30 cellular contexts compared by ENCODE assay signal in the genomic region with DNA sequence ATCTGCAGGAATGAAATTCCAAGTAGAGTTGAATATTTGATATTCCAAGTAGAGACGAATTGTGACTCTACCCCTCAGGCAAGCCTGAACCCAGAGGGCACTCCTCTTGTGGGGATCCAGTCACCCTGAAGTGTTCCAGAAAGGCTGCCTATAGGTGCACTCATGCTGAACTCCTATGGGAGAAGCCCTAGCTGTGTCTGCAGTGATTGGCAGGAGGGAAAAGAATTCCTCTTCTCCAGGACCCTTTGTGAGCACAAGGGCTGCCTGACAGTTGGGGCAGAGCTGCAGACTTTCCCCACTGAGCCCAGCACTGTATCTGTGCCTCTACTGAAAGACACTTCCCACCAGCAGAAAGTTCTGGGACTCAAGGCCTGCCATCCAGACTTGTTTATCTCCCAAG. TPM values are rescaled to one million over a fixed set of nuclear protein-coding genes. Genes with fewer than 3 reads are reported as not detected.
"Had no signal": no experiment of that assay in that cellular context is flagged by ENCODE, and none has a peak within 500 bp of the region (broad histone marks: within the 10 kb centered on the region; RNA-seq: fewer than 3 reads in every experiment).

No MANE protein-coding gene starts in this region.

- H3K27ac ChIP-seq: esophagus muscularis mucosa, right lobe of liver, skin epidermis, upper lobe of left lung, WERI-Rb-1 had no signal

- H3K9me3 Mint-ChIP-seq: neural crest cell had no signal

- ATAC-seq: naive thymus-derived CD4-positive, alpha-beta T cell; right lobe of liver; stimulated activated memory B cell treated with anti-CD40 and anti-IgM and Interleukin-4, amounts not matched to agents 10 μg/mL and 1 μg/mL and 100 μg/mL, for 72 hours; stimulated activated naive CD8-positive, alpha-beta T cell treated with anti-CD3 and anti-CD28 coated beads, Interleukin-15, amount 100 ng/mL, for 72 hours had no signal

- H3K4me1 ChIP-seq: esophagus muscularis mucosa, right lobe of liver, upper lobe of left lung had no signal

- FAIRE-seq: islet of Langerhans had no signal

- H3K27ac Mint-ChIP-seq: activated CD4-positive, alpha-beta memory T cell treated with anti-CD3 and anti-CD28 coated beads for 36 hours; activated CD4-positive, alpha-beta T cell treated with anti-CD3 and anti-CD28 coated beads, Interleukin-2, amount 10 ng/mL, durations not matched to agents 24 days and 14 days; activated naive CD4-positive, alpha-beta T cell treated with anti-CD3 and anti-CD28 coated beads, Interleukin-2, amount 10 ng/mL, durations not matched to agents 7 days and 5 days; naive thymus-derived CD4-positive, alpha-beta T cell; stimulated activated memory B cell treated with anti-CD40 and anti-IgM and Interleukin-4, amounts not matched to agents 10 μg/mL and 1 μg/mL and 100 μg/mL, for 72 hours; stimulated activated naive CD8-positive, alpha-beta T cell treated with anti-CD3 and anti-CD28 coated beads, Interleukin-15, amount 100 ng/mL, for 72 hours; T-helper 1 cell treated with Interleukin-12 subunit alpha and Interleukin-12 subunit beta and Interleukin-4 antibody, amounts not matched to agents 30 μg/mL and 1 μg/mL, for 36 hours had no signal

- H3K36me3 ChIP-seq: esophagus muscularis mucosa, right lobe of liver, upper lobe of left lung, WERI-Rb-1 had no signal

- H3K4me3 ChIP-seq: esophagus muscularis mucosa, right lobe of liver, skin epidermis, upper lobe of left lung had no signal

- H3K36me3 Mint-ChIP-seq: activated CD4-positive, alpha-beta memory T cell treated with anti-CD3 and anti-CD28 coated beads for 36 hours; activated naive CD4-positive, alpha-beta T cell treated with anti-CD3 and anti-CD28 coated beads, Interleukin-2, amount 10 ng/mL, durations not matched to agents 7 days and 5 days; naive thymus-derived CD4-positive, alpha-beta T cell; stimulated activated memory B cell treated with anti-CD40 and anti-IgM and Interleukin-4, amounts not matched to agents 10 μg/mL and 1 μg/mL and 100 μg/mL, for 72 hours had no signal

- H3K9me3 ChIP-seq: esophagus muscularis mucosa, right lobe of liver, upper lobe of left lung had no signal

- H3K27me3 Mint-ChIP-seq: activated CD4-positive, alpha-beta memory T cell treated with anti-CD3 and anti-CD28 coated beads for 36 hours; activated CD4-positive, alpha-beta T cell treated with anti-CD3 and anti-CD28 coated beads, Interleukin-2, amount 10 ng/mL, durations not matched to agents 24 days and 14 days; activated naive CD4-positive, alpha-beta T cell treated with anti-CD3 and anti-CD28 coated beads, Interleukin-2, amount 10 ng/mL, durations not matched to agents 7 days and 5 days; naive thymus-derived CD4-positive, alpha-beta T cell; stimulated activated memory B cell treated with anti-CD40 and anti-IgM and Interleukin-4, amounts not matched to agents 10 μg/mL and 1 μg/mL and 100 μg/mL, for 72 hours; stimulated activated naive CD8-positive, alpha-beta T cell treated with anti-CD3 and anti-CD28 coated beads, Interleukin-15, amount 100 ng/mL, for 72 hours had no signal

- H3K4me3 Mint-ChIP-seq: activated CD4-positive, alpha-beta memory T cell treated with anti-CD3 and anti-CD28 coated beads for 36 hours; activated CD4-positive, alpha-beta T cell treated with anti-CD3 and anti-CD28 coated beads, Interleukin-2, amount 10 ng/mL, durations not matched to agents 24 days and 14 days; activated naive CD4-positive, alpha-beta T cell treated with anti-CD3 and anti-CD28 coated beads, Interleukin-2, amount 10 ng/mL, durations not matched to agents 7 days and 5 days; naive thymus-derived CD4-positive, alpha-beta T cell; neural crest cell; stimulated activated memory B cell treated with anti-CD40 and anti-IgM and Interleukin-4, amounts not matched to agents 10 μg/mL and 1 μg/mL and 100 μg/mL, for 72 hours; stimulated activated naive CD8-positive, alpha-beta T cell treated with anti-CD3 and anti-CD28 coated beads, Interleukin-15, amount 100 ng/mL, for 72 hours; T-helper 1 cell treated with Interleukin-12 subunit alpha and Interleukin-12 subunit beta and Interleukin-4 antibody, amounts not matched to agents 30 μg/mL and 1 μg/mL, for 36 hours had no signal

- H3K4me1 Mint-ChIP-seq: activated CD4-positive, alpha-beta T cell treated with anti-CD3 and anti-CD28 coated beads, Interleukin-2, amount 10 ng/mL, durations not matched to agents 24 days and 14 days; activated naive CD4-positive, alpha-beta T cell treated with anti-CD3 and anti-CD28 coated beads, Interleukin-2, amount 10 ng/mL, durations not matched to agents 7 days and 5 days; naive thymus-derived CD4-positive, alpha-beta T cell; neural crest cell; stimulated activated memory B cell treated with anti-CD40 and anti-IgM and Interleukin-4, amounts not matched to agents 10 μg/mL and 1 μg/mL and 100 μg/mL, for 72 hours; stimulated activated naive CD8-positive, alpha-beta T cell treated with anti-CD3 and anti-CD28 coated beads, Interleukin-15, amount 100 ng/mL, for 72 hours had no signal

- H3K27me3 ChIP-seq: esophagus muscularis mucosa, right lobe of liver, upper lobe of left lung had no signal

- DNase-seq: activated CD4-positive, alpha-beta memory T cell treated with anti-CD3 and anti-CD28 coated beads for 36 hours; activated CD4-positive, alpha-beta T cell treated with anti-CD3 and anti-CD28 coated beads, Interleukin-2, amount 10 ng/mL, durations not matched to agents 24 days and 14 days; activated CD4-positive, CD25-positive, alpha-beta regulatory T cell treated with anti-CD3 and anti-CD28 coated beads, Interleukin-2, amount 50 U/mL, for 72 hours; activated CD8-positive, alpha-beta memory T cell treated with anti-CD3 and anti-CD28 coated beads, Interleukin-2, amount 50 U/mL, for 4 hours; activated gamma-delta T cell; activated naive CD4-positive, alpha-beta T cell treated with anti-CD3 and anti-CD28 coated beads, Interleukin-2, amount 10 ng/mL, durations not matched to agents 7 days and 5 days; activated T-cell treated with anti-CD3 and anti-CD28 coated beads, Interleukin-2, amount 50 U/mL, for 1 hour; amniotic stem cell; caudate nucleus; foreskin melanocyte; left cardiac atrium; mammary epithelial cell; naive thymus-derived CD4-positive, alpha-beta T cell; right lobe of liver; stimulated activated CD4-positive, alpha-beta T cell treated with anti-CD3 and anti-CD28 coated beads, Interleukin-4, amount 100 ng/mL, for 24 hours; stimulated activated naive CD8-positive, alpha-beta T cell treated with anti-CD3 and anti-CD28 coated beads, Interleukin-15, amount 100 ng/mL, for 72 hours; substantia nigra; SW 1271; T-helper 9 cell; upper lobe of left lung; WERI-Rb-1 had no signal

RNA-seq across cellular contexts. Expression of gene BBOX1, which starts 35.0 kb away (rescaled TPM):
- total RNA-seq: activated CD4-positive, alpha-beta memory T cell treated with anti-CD3 and anti-CD28 coated beads for 36 hours; activated CD4-positive, alpha-beta T cell treated with anti-CD3 and anti-CD28 coated beads, Interleukin-2, amount 10 ng/mL, durations not matched to agents 24 days and 14 days; activated CD8-positive, alpha-beta memory T cell treated with anti-CD3 and anti-CD28 coated beads for 36 hours; naive thymus-derived CD4-positive, alpha-beta T cell; neural crest cell; omental fat pad; pulmonary artery endothelial cell had no signal
- polyA plus RNA-seq: naive thymus-derived CD4-positive, alpha-beta T cell had no signal
